ENCODE assay signal across 8 cellular contexts in genomic region chr20:59033093-59033492, GRCh38. TPM values are rescaled to one million over a fixed set of nuclear protein-coding genes. Genes with fewer than 3 reads are reported as not detected.
DNase-seq lines count a peak whose midpoint lies in the region; ATAC-seq and TF ChIP-seq lines count a peak whose summit lies in the region.

No MANE protein-coding gene starts in this region.

- H3K36me3 ChIP-seq in HAP-1 (replicated peaks), result peaks cover 63% of the 10 kb centered on the region
- peaks cover 26 to 61% (median 49%) of the 10 kb centered on the region in 3 donors for H3K36me3 ChIP-seq in skeletal muscle tissue (ENCODE audit: control insufficient read depth in 3 of 3, insufficient read depth in 3 of 3, low read length in 3 of 3)

- H3K4me1 ChIP-seq in HAP-1, result peaks cover 40% of the 10 kb centered on the region
- H3K4me1 ChIP-seq in skeletal muscle tissue (ENCODE audit: control insufficient read depth in 3 of 3, insufficient read depth in 3 of 3, low read length in 3 of 3), result peaks cover 25 to 28% (median 26%) of the 10 kb centered on the region in 3 donors

- in situ Hi-C loops in HAP-1 (cut with MboI; ENCODE audit: low sequenced_read_pairs), result loop anchor here (25.0 kb wide), 1 partner anchor 904 kb away; the partner anchor contains the start of genes FAM217B, PPP1R3D and SYCP2

- ATAC-seq in T-helper 17 cell (no peak), HG03342 (IDR thresholded peaks at IDR 0.05; ENCODE audit: unreplicated experiment) (no peak)

- TF ChIP-seq CTCF in fibroblast of villous mesenchyme (IDR thresholded peaks at IDR 0.05; ENCODE audit: insufficient read depth, low read depth, low read length), result no peak

- H3K4me3 Mint-ChIP-seq in T-helper 17 cell, result peak overlapping the region; percentile 93

- peak overlapping the region; percentile 85 for H3K4me3 ChIP-seq in HAP-1
- H3K4me3 ChIP-seq in fibroblast of villous mesenchyme (ENCODE audit: low read depth, low read length), result peak overlapping the region; percentile 68
- H3K4me3 ChIP-seq in skeletal muscle tissue (ENCODE audit: low read length in 3 of 3), result peak overlapping the region; percentile 72 to 75 (median 73)

- peak overlapping the region; percentile 94 for H3K27ac Mint-ChIP-seq in T-helper 17 cell

- peaks cover 12% of the 10 kb centered on the region for H3K36me3 Mint-ChIP-seq in T-helper 17 cell (ENCODE audit: low read depth)

- H3K9me3 ChIP-seq in HAP-1 (no peaks in the 10 kb centered on the region), T-helper 17 cell (ENCODE audit: control insufficient read depth, low read length, poor library complexity, severe bottlenecking) (no peaks in the 10 kb centered on the region), skeletal muscle tissue (ENCODE audit: control insufficient read depth in 3 of 3, low read length in 3 of 3) (no peaks in the 10 kb centered on the region)

- H3K27ac ChIP-seq in skeletal muscle tissue (ENCODE audit: low read depth, low read length), result peak overlapping the region; percentile 82

- H3K27me3 ChIP-seq in HAP-1 (ENCODE audit: low read depth), result no peaks in the 10 kb centered on the region
- H3K27me3 ChIP-seq in skeletal muscle tissue (ENCODE audit: control insufficient read depth in 3 of 3, insufficient read depth in 3 of 3, low read length in 3 of 3), result no peaks in the 10 kb centered on the region

- peak overlapping the region; percentile 80 to 88 (median 82) for H3K9ac ChIP-seq in skeletal muscle tissue (ENCODE audit: low read depth in 1 of 3, low read length in 3 of 3)

- no peaks in the 10 kb centered on the region for H3K27me3 Mint-ChIP-seq in T-helper 17 cell

- peaks cover 35% of the 10 kb centered on the region for H3K4me1 Mint-ChIP-seq in T-helper 17 cell

- DNase-seq in HAP-1 (ENCODE audit: low spot score in 2 of 2) (no peak), T-helper 17 cell (no peak), fibroblast of villous mesenchyme (ENCODE audit: low read depth) (no peak), NCI-H1048 (lab: John Stamatoyannopoulos, UW) (no peak), pons (ENCODE audit: low spot score) (no peak), NCI-H510A treated with DMSO at 0.1 percent for 48 hours (lab: John Stamatoyannopoulos, UW) (no peak)

RNA-seq across cellular contexts. Expression of gene ATP5F1E, which starts 1.0 kb away (rescaled TPM):
- 10 to 100 TPM; 57.8 to 84.0 TPM for total RNA-seq in T-helper 17 cell
- total RNA-seq in fibroblast of villous mesenchyme, result 27.2 and 27.7 TPM in 2 replicates
- 28.2 TPM for total RNA-seq in skeletal muscle tissue

RNA-seq across cellular contexts. Expression of gene PRELID3B, which starts 9.5 kb away (rescaled TPM):
- total RNA-seq in T-helper 17 cell, result 10 to 100 TPM; 53.8 to 72.6 TPM
- total RNA-seq in fibroblast of villous mesenchyme, result 61.2 and 85.1 TPM in 2 replicates
- total RNA-seq in skeletal muscle tissue, result 38.6 TPM

RNA-seq across cellular contexts. Expression of gene TUBB1, which starts 13.9 kb away (rescaled TPM):
- total RNA-seq in T-helper 17 cell (100 to 1,000 TPM in 1 of 2 donors, 10 to 100 TPM in 1; 14.0 to 483 TPM), fibroblast of villous mesenchyme (not detected in 2 replicates), skeletal muscle tissue (1.0 TPM)

RNA-seq across cellular contexts. Expression of gene CTSZ, which starts 26.0 kb away (rescaled TPM):
- total RNA-seq in T-helper 17 cell (10 to 100 TPM; 27.4 to 30.1 TPM), fibroblast of villous mesenchyme (79.9 and 92.1 TPM in 2 replicates), skeletal muscle tissue (59.5 TPM)

RNA-seq across cellular contexts. Expression of gene NELFCD, which starts 52.0 kb away (rescaled TPM):
- total RNA-seq in T-helper 17 cell, result 10 to 100 TPM; 71.0 to 82.3 TPM
- total RNA-seq in fibroblast of villous mesenchyme, result 37.7 and 38.9 TPM in 2 replicates
- 41.2 TPM for total RNA-seq in skeletal muscle tissue
